11 cellular contexts compared by ENCODE assay signal in the genomic region with DNA sequence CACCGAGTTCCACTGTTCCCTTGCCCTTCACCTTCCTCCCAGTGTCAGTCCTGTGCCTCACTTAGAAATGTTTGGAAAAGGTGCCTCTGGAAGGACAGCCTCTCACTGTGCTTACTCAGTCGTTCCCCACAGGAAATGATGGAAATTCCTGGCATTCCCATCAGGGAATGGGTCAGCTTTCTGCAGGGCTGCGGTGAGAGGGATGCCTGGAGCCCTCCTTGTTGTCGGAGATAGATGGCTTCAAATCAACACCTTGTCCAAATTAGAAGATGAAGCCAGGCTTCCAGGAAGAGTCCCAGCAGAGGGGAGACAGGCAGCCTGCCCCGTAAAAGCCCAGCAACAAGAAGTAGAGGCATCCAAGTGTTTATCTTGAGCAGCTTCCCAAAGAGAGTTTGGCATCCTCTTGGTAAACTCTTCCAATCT. TPM values are rescaled to one million over a fixed set of nuclear protein-coding genes. Genes with fewer than 3 reads are reported as not detected.
DNase-seq lines count a peak whose midpoint lies in the region; ATAC-seq and TF ChIP-seq lines count a peak whose summit lies in the region.
"Had no signal": no experiment of that assay in that cellular context is flagged by ENCODE, and none has a peak within 500 bp of the region (broad histone marks: within the 10 kb centered on the region; RNA-seq: fewer than 3 reads in every experiment).

No MANE protein-coding gene starts in this region.

- peak overlapping the region; percentile 35; the same call in 1 of the 2 replicates for H3K9ac ChIP-seq in HUES64 (ENCODE audit: low read depth, low read length)
- H3K9ac ChIP-seq in colonic mucosa (ENCODE audit: low read depth in 2 of 2, low read length in 2 of 2) = no peak overlapping the region

- peaks cover 52% of the 10 kb centered on the region for H3K4me1 Mint-ChIP-seq in type B pancreatic cell (ENCODE audit: unreplicated experiment)

- H3K4me3 ChIP-seq in HUES64 (ENCODE audit: low read length) = no peak overlapping the region
- H3K4me3 ChIP-seq in colonic mucosa = no peak overlapping the region

- WGBS in HUES64 = 35% methylated on average over 5 of the region's 5 CpGs

- H3K27ac Mint-ChIP-seq in type B pancreatic cell = no peak overlapping the region

- TF ChIP-seq CTCF in colonic mucosa (IDR thresholded peaks at IDR 0.05) (no peak), type B pancreatic cell (conservative IDR thresholded peaks at IDR 0.05) (no peak)

- DNase-seq in colonic mucosa = no peak
- peak; percentile 95 for DNase-seq in islet precursor cell
- DNase-seq in type B pancreatic cell (ENCODE audit: extremely low spot score, unreplicated experiment) = no peak
- no peak for DNase-seq in NCI-H128 (lab: John Stamatoyannopoulos, UW; ENCODE audit: unreplicated experiment)
- no peak for DNase-seq in NCI-H1694 treated with DMSO at 0.1 percent for 48 hours (lab: John Stamatoyannopoulos, UW)
- DNase-seq: activated CD4-positive, CD25-positive, alpha-beta regulatory T cell had no signal

- peak overlapping the region; percentile 8 for H3K4me3 Mint-ChIP-seq in type B pancreatic cell

- H3K27me3 ChIP-seq in HUES64 (ENCODE audit: insufficient read depth, low read length) (no peaks in the 10 kb centered on the region), colonic mucosa (no peaks in the 10 kb centered on the region)

- intact Hi-C loops in colonic mucosa (cut with DNase I) = no loop called here

- H3K4me1 ChIP-seq in HUES64 (ENCODE audit: insufficient read depth, low read length) (peaks cover 19% of the 10 kb centered on the region), colonic mucosa (no peaks in the 10 kb centered on the region)

- H3K9me3 ChIP-seq in HUES64 (ENCODE audit: insufficient read depth, low read depth, low read length) = no peaks in the 10 kb centered on the region
- H3K9me3 ChIP-seq in colonic mucosa = no peaks in the 10 kb centered on the region

- ATAC-seq in HG02759 (IDR thresholded peaks at IDR 0.05; ENCODE audit: unreplicated experiment) (no peak), GM21447 (IDR thresholded peaks at IDR 0.05; ENCODE audit: unreplicated experiment) (no peak)

- no peaks in the 10 kb centered on the region for H3K9me3 Mint-ChIP-seq in type B pancreatic cell

- peaks cover 11% of the 10 kb centered on the region for H3K36me3 Mint-ChIP-seq in type B pancreatic cell

- H3K27ac ChIP-seq in HUES64 (ENCODE audit: low read depth, low read length) = 0 out of 2 replicates have a peak overlapping the region, but pooled peaks have one; percentile 7
- peak overlapping the region; percentile 17 for H3K27ac ChIP-seq in colonic mucosa

- H3K36me3 ChIP-seq in HUES64 (ENCODE audit: insufficient read depth, low read length) (no peaks in the 10 kb centered on the region), colonic mucosa (no peaks in the 10 kb centered on the region)

- no peaks in the 10 kb centered on the region for H3K27me3 Mint-ChIP-seq in type B pancreatic cell

RNA-seq across cellular contexts. Expression of gene COLEC12, which starts 25.3 kb away (rescaled TPM):
- 5.2 TPM for polyA plus RNA-seq in HUES64 (2013, experiment 1 of 2)
- 7.2 TPM for polyA plus RNA-seq in HUES64 (2013, experiment 2 of 2)
- total RNA-seq in colonic mucosa = 1 to 10 TPM; 1.9 to 4.7 TPM
- total RNA-seq in type B pancreatic cell (ENCODE audit: low replicate concordance) = 6.5 and 61.3 TPM in 2 replicates
- total RNA-seq: HT-29 had no signal
- polyA plus RNA-seq: keratinocyte had no signal
